8 cellular contexts compared by ENCODE assay signal in genomic region chrX:71103110-71103983, GRCh38. TPM values are rescaled to one million over a fixed set of nuclear protein-coding genes. Genes with fewer than 3 reads are reported as not detected.
A peak's percentile ranks its signal among the peaks of the same experiment; 100 is the strongest.
DNase-seq lines count a peak whose midpoint lies in the region; ATAC-seq and TF ChIP-seq lines count a peak whose summit lies in the region.

No MANE protein-coding gene starts in this region.

- peak in 1 of 2 experiments; percentile 43; a peak in 1 of 4 replicates for TF ChIP-seq EP300 in SK-N-SH (IDR thresholded peaks at IDR 0.05; ENCODE audit: borderline replicate concordance in 1 of 2, low read depth in 1 of 2, low read length in 1 of 2)

- DNase-seq in SK-N-SH, result peak; percentile 64
- peak in 2 of 3 donors; percentile 76 to 82 for DNase-seq in Peyer's patch
- peak; percentile 70 for DNase-seq in activated naive CD4-positive, alpha-beta T cell treated with anti-CD3 and anti-CD28 coated beads, Interleukin-2, amount 10 ng/mL, durations not matched to agents 7 days and 5 days
- no peak for DNase-seq in mesothelial cell of epicardium (ENCODE audit: low spot score in 2 of 2, unreplicated experiment in 2 of 2)
- peak in 1 of 2 donors; percentile 50 for DNase-seq in aorta

- CTCF ChIA-PET in SK-N-SH (lab: Yijun Ruan, JAX), result interaction anchor here (1.0 to 1.2 kb wide), 2 partner anchors 15 to 26 kb away, joined by 3 to 6 read pairs; partner anchors contain the start of gene MED12
- CTCF ChIA-PET in activated naive CD4-positive, alpha-beta T cell treated with anti-CD3 and anti-CD28 coated beads, Interleukin-2, amount 10 ng/mL, durations not matched to agents 7 days and 5 days (lab: Charles Lee), result interaction anchor here (4.2 to 5.8 kb wide), 2 partner anchors 14 to 25 kb away, joined by 27 to 97 read pairs; partner anchors contain the start of gene MED12

- 42% methylated on average over 10 of the region's 10 CpGs for WGBS in SK-N-SH (ENCODE audit: low lambda C conversion rate)
- 26 to 44% methylated on average over 9 to 10 of the region's 10 CpGs for WGBS in aorta, 2 donors

- no peak overlapping the region for H3K9ac ChIP-seq in SK-N-SH

- intact Hi-C loops in aorta (cut with DNase I), result no loop called here

- H3K4me3 Mint-ChIP-seq in activated naive CD4-positive, alpha-beta T cell treated with anti-CD3 and anti-CD28 coated beads, Interleukin-2, amount 10 ng/mL, durations not matched to agents 7 days and 5 days, result peak overlapping the region; percentile 73
- peak overlapping the region; percentile 39 for H3K4me3 Mint-ChIP-seq in mesothelial cell of epicardium

- H3K27ac ChIP-seq in SK-N-SH (ENCODE audit: low read depth in 2 of 2, low read length in 1 of 2) (peak overlapping the region in 1 of 2 experiments; percentile 89; a peak in 2 of 4 replicates), Peyer's patch (peak overlapping the region; percentile 48 to 74 (median 67)), aorta (ENCODE audit: low read depth in 1 of 2, low read length in 2 of 2) (no peak overlapping the region)

- POLR2A ChIA-PET in SK-N-SH (lab: Yijun Ruan, JAX), result interaction anchor here (0.5 to 2.7 kb wide), 3 partner anchors 8 to 69 kb away, joined by 3 to 8 read pairs (median 5); partner anchors contain the start of genes IL2RG and MED12

- H3K27ac Mint-ChIP-seq in activated naive CD4-positive, alpha-beta T cell treated with anti-CD3 and anti-CD28 coated beads, Interleukin-2, amount 10 ng/mL, durations not matched to agents 7 days and 5 days, result peak overlapping the region; percentile 93
- peak overlapping the region; percentile 82 for H3K27ac Mint-ChIP-seq in mesothelial cell of epicardium

- TF ChIP-seq RAD21 in SK-N-SH (IDR thresholded peaks at IDR 0.05; ENCODE audit: low read length), result no peak

- no peaks in the 10 kb centered on the region for H3K9me2 ChIP-seq in SK-N-SH

- H3K36me3 ChIP-seq in SK-N-SH (replicated peaks in 1 of 2; ENCODE audit: control insufficient read depth in 1 of 2, insufficient read depth in 2 of 2, low read length in 1 of 2) (no peaks in the 10 kb centered on the region), Peyer's patch (no peaks in the 10 kb centered on the region), aorta (ENCODE audit: control insufficient read depth in 1 of 2, insufficient read depth in 2 of 2, low read length in 1 of 2) (no peaks in the 10 kb centered on the region)

- H3K36me3 Mint-ChIP-seq in activated naive CD4-positive, alpha-beta T cell treated with anti-CD3 and anti-CD28 coated beads, Interleukin-2, amount 10 ng/mL, durations not matched to agents 7 days and 5 days, result peaks cover 37% of the 10 kb centered on the region
- no peaks in the 10 kb centered on the region for H3K36me3 Mint-ChIP-seq in mesothelial cell of epicardium

- no peak for ATAC-seq in SK-N-SH treated with all-trans-retinoic acid at 6 μM for 48 hours
- peak; percentile 6 for ATAC-seq in aorta (ENCODE audit: low FRiP score)
- ATAC-seq in GM18867 (IDR thresholded peaks at IDR 0.05; ENCODE audit: unreplicated experiment), result no peak
- no peak for ATAC-seq in GM21825 (IDR thresholded peaks at IDR 0.05; ENCODE audit: unreplicated experiment)

- no peaks in the 10 kb centered on the region for H3F3A ChIP-seq in SK-N-SH (replicated peaks; ENCODE audit: insufficient read depth)

- H3K4me3 ChIP-seq in SK-N-SH (ENCODE audit: low read depth in 2 of 2, low read length in 1 of 2) (no peak overlapping the region), Peyer's patch (peak overlapping the region in 1 of 4 donors; percentile 2), aorta (ENCODE audit: low read length in 2 of 2) (no peak overlapping the region)

- H3K4me1 ChIP-seq in SK-N-SH (ENCODE audit: control insufficient read depth in 1 of 2, insufficient read depth in 2 of 2, low read depth in 1 of 2, low read length in 1 of 2), result peaks cover 0 to 33% of the 10 kb centered on the region in 2 experiments; a peak in 1 of 4 replicates
- H3K4me1 ChIP-seq in Peyer's patch, result peaks cover 0 to 12% (median 3%) of the 10 kb centered on the region in 4 donors
- H3K4me1 ChIP-seq in aorta (ENCODE audit: control insufficient read depth in 1 of 2, insufficient read depth in 2 of 2, low read length in 2 of 2), result no peaks in the 10 kb centered on the region

- no peaks in the 10 kb centered on the region for H3K9me3 Mint-ChIP-seq in activated naive CD4-positive, alpha-beta T cell treated with anti-CD3 and anti-CD28 coated beads, Interleukin-2, amount 10 ng/mL, durations not matched to agents 7 days and 5 days
- H3K9me3 Mint-ChIP-seq in mesothelial cell of epicardium, result peaks cover 8% of the 10 kb centered on the region

- peaks cover 5% of the 10 kb centered on the region; the same call in 1 of the 2 replicates for H3K27me3 ChIP-seq in SK-N-SH (ENCODE audit: insufficient read depth)
- H3K27me3 ChIP-seq in Peyer's patch, result no peaks in the 10 kb centered on the region
- H3K27me3 ChIP-seq in aorta (ENCODE audit: control insufficient read depth in 1 of 2, insufficient read depth in 2 of 2, low read length in 1 of 2), result no peaks in the 10 kb centered on the region

- H3K9me3 ChIP-seq in SK-N-SH (no peaks in the 10 kb centered on the region), Peyer's patch (no peaks in the 10 kb centered on the region), aorta (ENCODE audit: control insufficient read depth, low read length) (no peaks in the 10 kb centered on the region)

- no peaks in the 10 kb centered on the region for H3K27me3 Mint-ChIP-seq in activated naive CD4-positive, alpha-beta T cell treated with anti-CD3 and anti-CD28 coated beads, Interleukin-2, amount 10 ng/mL, durations not matched to agents 7 days and 5 days
- no peaks in the 10 kb centered on the region for H3K27me3 Mint-ChIP-seq in mesothelial cell of epicardium (ENCODE audit: low read depth)

- no peak overlapping the region for H3K4me2 ChIP-seq in SK-N-SH

- TF ChIP-seq CTCF in SK-N-SH (IDR thresholded peaks at IDR 0.05), result no peak
- no peak for TF ChIP-seq CTCF in Peyer's patch (IDR thresholded peaks at IDR 0.05)
- TF ChIP-seq CTCF in mesothelial cell of epicardium (IDR thresholded peaks at IDR 0.05; ENCODE audit: unreplicated experiment), result no peak

- H4K20me1 ChIP-seq in SK-N-SH (ENCODE audit: insufficient read depth), result no peaks in the 10 kb centered on the region

- H3K79me2 ChIP-seq in SK-N-SH (ENCODE audit: insufficient read depth), result no peaks in the 10 kb centered on the region

- no peak for TF ChIP-seq POLR2A in Peyer's patch (IDR thresholded peaks at IDR 0.05)

- peaks cover 81% of the 10 kb centered on the region for H3K4me1 Mint-ChIP-seq in activated naive CD4-positive, alpha-beta T cell treated with anti-CD3 and anti-CD28 coated beads, Interleukin-2, amount 10 ng/mL, durations not matched to agents 7 days and 5 days
- H3K4me1 Mint-ChIP-seq in mesothelial cell of epicardium, result peaks cover 52% of the 10 kb centered on the region

- 0 out of 2 replicates have a peak overlapping the region, but pooled peaks have one; percentile 2 for H2AFZ ChIP-seq in SK-N-SH (ENCODE audit: low read depth)

TF ChIP-seq in SK-N-SH, 30 proteins besides CTCF, POLR2A, EP300 and RAD21:
- peak; percentile 92 for TF ChIP-seq CHD2 (IDR thresholded peaks at IDR 0.05; ENCODE audit: low read length, partially characterized antibody)
- TF ChIP-seq ELF1 (IDR thresholded peaks at IDR 0.05), result no peak
- no peak for TF ChIP-seq TEAD4 (IDR thresholded peaks at IDR 0.05; ENCODE audit: borderline replicate concordance, insufficient read depth)
- TF ChIP-seq GATA2 (CRISPR knock-in tag; IDR thresholded peaks at IDR 0.05), result peak; percentile 54

RNA-seq across cellular contexts. Expression of gene CXorf65, which starts 3.2 kb away (rescaled TPM):
- polyA plus RNA-seq in SK-N-SH (2012; rRNA removed) (not detected in 2 replicates), aorta (under 1 TPM in 1 of 2 donors, not detected in 1; 0.26 TPM)
- not detected in 2 replicates for polyA plus RNA-seq in SK-N-SH (2012; cell fraction: cytosol; rRNA removed)
- polyA plus RNA-seq in SK-N-SH (2012; cell fraction: nucleus; rRNA removed), result not detected in 2 replicates
- total RNA-seq in Peyer's patch (not detected), mesothelial cell of epicardium (not detected in 3 replicates), aorta (not detected)

RNA-seq across cellular contexts. Expression of gene FOXO4, which starts 7.7 kb away (rescaled TPM):
- polyA plus RNA-seq in SK-N-SH (2012; rRNA removed) (1.9 TPM in 2 replicates), aorta (10 to 100 TPM; 18.1 to 29.8 TPM)
- polyA plus RNA-seq in SK-N-SH (2012; cell fraction: cytosol; rRNA removed), result 1.7 and 1.9 TPM in 2 replicates
- polyA plus RNA-seq in SK-N-SH (2012; cell fraction: nucleus; rRNA removed), result 3.9 and 5.6 TPM in 2 replicates
- total RNA-seq in Peyer's patch (10 to 100 TPM; 14.0 to 39.8 (median 28.4) TPM), mesothelial cell of epicardium (25.3 to 30.9 TPM (median 25.4 TPM) in 3 replicates), aorta (10 to 100 TPM; 24.2 to 31.5 TPM)

RNA-seq across cellular contexts. Expression of gene IL2RG, which starts 8.0 kb away (rescaled TPM):
- 0.24 TPM in 1 of 2 replicates, not detected in the other for polyA plus RNA-seq in SK-N-SH (2012; rRNA removed)
- 0.05 and 0.10 TPM in 2 replicates for polyA plus RNA-seq in SK-N-SH (2012; cell fraction: cytosol; rRNA removed)
- polyA plus RNA-seq in SK-N-SH (2012; cell fraction: nucleus; rRNA removed), result 0.15 TPM in 1 of 2 replicates, not detected in the other
- 100 to 1,000 TPM in 1 of 4 donors, 10 to 100 TPM in 3; 18.2 to 222 (median 62.2) TPM for total RNA-seq in Peyer's patch
- 0.25 TPM in 1 of 3 replicates, not detected in the others for total RNA-seq in mesothelial cell of epicardium
- 1 to 10 TPM; 4.4 to 7.1 TPM for total RNA-seq in aorta
- polyA plus RNA-seq in aorta, result 1 to 10 TPM; 1.4 to 7.6 TPM

RNA-seq across cellular contexts. Expression of gene MED12, which starts 15.0 kb away (rescaled TPM):
- 11.3 and 18.5 TPM in 2 replicates for polyA plus RNA-seq in SK-N-SH (2012; rRNA removed)
- 8.6 and 9.8 TPM in 2 replicates for polyA plus RNA-seq in SK-N-SH (2012; cell fraction: cytosol; rRNA removed)
- polyA plus RNA-seq in SK-N-SH (2012; cell fraction: nucleus; rRNA removed), result 51.1 and 57.3 TPM in 2 replicates
- 10 to 100 TPM; 38.5 to 87.0 (median 67.5) TPM for total RNA-seq in Peyer's patch
- 80.8 to 91.6 TPM (median 86.7 TPM) in 3 replicates for total RNA-seq in mesothelial cell of epicardium
- 10 to 100 TPM; 51.5 to 68.4 TPM for total RNA-seq in aorta
- polyA plus RNA-seq in aorta, result 10 to 100 TPM in 1 of 2 donors, 1 to 10 TPM in 1; 5.0 to 14.6 TPM

RNA-seq across cellular contexts. Expression of gene SNX12, which starts 35.2 kb away (rescaled TPM):
- polyA plus RNA-seq in SK-N-SH (2012; rRNA removed), result 39.8 and 51.5 TPM in 2 replicates
- polyA plus RNA-seq in SK-N-SH (2012; cell fraction: cytosol; rRNA removed), result 40.3 and 44.1 TPM in 2 replicates
- polyA plus RNA-seq in SK-N-SH (2012; cell fraction: nucleus; rRNA removed), result 27.2 and 35.8 TPM in 2 replicates
- total RNA-seq in Peyer's patch, result 100 to 1,000 TPM in 1 of 4 donors, 10 to 100 TPM in 3; 62.7 to 108 (median 67.5) TPM
- total RNA-seq in mesothelial cell of epicardium, result 58.5 to 63.9 TPM (median 62.5 TPM) in 3 replicates
- total RNA-seq in aorta, result 10 to 100 TPM; 50.2 to 60.4 TPM
- polyA plus RNA-seq in aorta, result 10 to 100 TPM; 31.8 to 66.0 TPM

Comparison
In these comparisons a context has a peak if more than half of its experiments do, and no peak if none do; other contexts are left out.
1. DNase-seq: peak in SK-N-SH (single experiment), Peyer's patch (2 of 3) and activated naive CD4-positive, alpha-beta T cell treated with anti-CD3 and anti-CD28 coated beads, Interleukin-2, amount 10 ng/mL, durations not matched to agents 7 days and 5 days (single experiment); none in mesothelial cell of epicardium (0 of 2).
2. H3K27ac ChIP-seq: peak in Peyer's patch (4 of 4); none in aorta (0 of 2).